Comparison of ENCODE assay signal across 17 cellular contexts in the genomic region with DNA sequence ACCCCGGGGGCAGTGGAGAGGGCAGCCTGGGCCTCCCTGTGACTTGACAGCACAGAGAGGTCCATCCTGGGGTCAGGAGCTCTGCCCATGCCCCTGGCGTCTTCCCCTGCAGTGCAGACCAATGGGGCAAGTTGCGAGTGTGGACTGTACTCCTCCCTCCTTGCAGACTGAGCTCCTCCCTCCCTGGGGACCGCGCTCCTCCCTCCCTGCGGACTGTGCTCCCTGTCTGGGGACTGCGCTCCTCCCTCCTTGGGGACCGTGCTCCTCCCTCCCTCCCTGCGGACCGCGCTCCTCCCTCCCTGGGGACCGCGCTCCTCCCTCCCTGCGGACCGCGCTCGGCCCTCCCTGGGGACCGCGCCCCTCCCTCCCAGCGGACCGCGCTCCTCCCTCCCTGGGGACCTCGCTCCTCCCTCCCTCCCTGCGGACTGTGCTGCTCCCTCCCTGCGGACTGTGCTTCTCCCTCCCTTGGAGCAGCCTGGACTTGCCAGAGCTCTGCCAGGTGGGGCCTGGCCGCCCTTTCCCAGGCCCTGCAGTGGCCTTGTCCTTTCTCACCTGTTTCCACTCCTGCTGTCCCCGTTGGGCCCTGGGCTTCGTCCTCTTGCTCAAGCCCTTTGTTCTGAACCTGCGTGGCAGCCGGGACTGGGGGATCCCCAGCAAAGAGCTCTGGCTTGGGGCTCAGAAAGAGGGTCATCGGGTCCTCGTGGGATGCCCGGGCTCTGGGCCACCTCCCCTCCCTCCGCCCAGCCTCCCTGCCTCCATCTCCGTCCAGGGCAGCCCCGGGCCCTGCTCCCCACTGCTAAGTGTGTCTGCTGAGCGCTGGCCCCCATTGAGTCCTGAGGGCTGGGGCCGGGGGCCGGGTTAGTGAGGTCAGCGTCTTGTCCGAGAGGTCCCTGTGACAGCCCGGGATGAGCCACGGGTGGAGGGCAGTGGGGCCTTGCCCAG. TPM values are rescaled to one million over a fixed set of nuclear protein-coding genes. Genes with fewer than 3 reads are reported as not detected.
DNase-seq lines count a peak whose midpoint lies in the region; ATAC-seq and TF ChIP-seq lines count a peak whose summit lies in the region.
"Had no signal": no experiment of that assay in that cellular context is flagged by ENCODE, and none has a peak within 500 bp of the region (broad histone marks: within the 10 kb centered on the region; RNA-seq: fewer than 3 reads in every experiment).

No MANE protein-coding gene starts in this region.

- no peak overlapping the region for H3K4me2 ChIP-seq in neural progenitor cell

- no peaks in the 10 kb centered on the region for H3F3A ChIP-seq in neural progenitor cell (ENCODE audit: low read depth)

- peaks cover 20% of the 10 kb centered on the region for H4K20me1 ChIP-seq in neural progenitor cell (ENCODE audit: low read depth)

- H3K4me1 ChIP-seq in neural progenitor cell, result no peaks in the 10 kb centered on the region
- H3K4me1 ChIP-seq: left lung had no signal

- no peak overlapping the region for H2AFZ ChIP-seq in neural progenitor cell (replicated peaks)

- H3K9me3 ChIP-seq in neural progenitor cell (ENCODE audit: low read depth), result no peaks in the 10 kb centered on the region
- H3K9me3 ChIP-seq: esophagus muscularis mucosa, left lung, Peyer's patch, upper lobe of left lung had no signal

- H3K9me3 Mint-ChIP-seq in neural progenitor cell, result no peaks in the 10 kb centered on the region
- H3K9me3 Mint-ChIP-seq: CD4-positive, alpha-beta memory T cell; naive thymus-derived CD4-positive, alpha-beta T cell had no signal

- no peaks in the 10 kb centered on the region for H3K79me2 ChIP-seq in neural progenitor cell (ENCODE audit: low read depth)

- H3K27ac Mint-ChIP-seq in neural progenitor cell, result no peak overlapping the region
- H3K27ac Mint-ChIP-seq: CD4-positive, alpha-beta memory T cell; naive thymus-derived CD4-positive, alpha-beta T cell had no signal

- H3K9ac ChIP-seq in neural progenitor cell, result no peak overlapping the region

- H3K27me3 Mint-ChIP-seq in neural progenitor cell (ENCODE audit: insufficient read depth, low read depth), result peaks cover 2% of the 10 kb centered on the region
- H3K27me3 Mint-ChIP-seq: CD4-positive, alpha-beta memory T cell; naive thymus-derived CD4-positive, alpha-beta T cell had no signal

- intact Hi-C loops in dorsolateral prefrontal cortex (cut with DNase I), result no loop called here

- H3K4me1 Mint-ChIP-seq in neural progenitor cell, result peaks cover 2% of the 10 kb centered on the region

- H3K27me3 ChIP-seq in H7 (ENCODE audit: control insufficient read depth, insufficient read depth, low read length), result no peaks in the 10 kb centered on the region
- H3K27me3 ChIP-seq in dorsolateral prefrontal cortex, result no peaks in the 10 kb centered on the region
- no peaks in the 10 kb centered on the region for H3K27me3 ChIP-seq in neural progenitor cell
- H3K27me3 ChIP-seq: esophagus muscularis mucosa, Peyer's patch, upper lobe of left lung had no signal

- no peak overlapping the region for H3K4me3 Mint-ChIP-seq in neural progenitor cell
- H3K4me3 Mint-ChIP-seq: CD4-positive, alpha-beta memory T cell; naive thymus-derived CD4-positive, alpha-beta T cell had no signal

- H3K27ac ChIP-seq in dorsolateral prefrontal cortex (peak overlapping the region; percentile 44 to 100 (median 94)), neural progenitor cell (peak overlapping the region; percentile 13)
- H3K27ac ChIP-seq: esophagus muscularis mucosa, left lung, Peyer's patch, upper lobe of left lung had no signal

- TF ChIP-seq CTCF in dorsolateral prefrontal cortex (IDR thresholded peaks at IDR 0.05 in 54 of 56, conservative IDR thresholded peaks at IDR 0.05 in 2 of 56; ENCODE audit: low read depth in 1 of 56, partially characterized antibody in 56 of 56), result no peak
- TF ChIP-seq CTCF in neural progenitor cell (IDR thresholded peaks at IDR 0.05), result no peak

- no peak for ATAC-seq in HG03097 (IDR thresholded peaks at IDR 0.05; ENCODE audit: low FRiP score, unreplicated experiment)
- ATAC-seq: left lung; naive thymus-derived CD4-positive, alpha-beta T cell had no signal

- DNase-seq in H7 (peak; percentile 82), NCI-H2227 (lab: John Stamatoyannopoulos, UW; ENCODE audit: unreplicated experiment) (peak; percentile 71), dorsolateral prefrontal cortex (peak in 2 of 10 donors; percentile 48 to 59), neural progenitor cell (ENCODE audit: low spot score) (no peak), AG08395 (ENCODE audit: low spot score) (no peak), CD1c-positive myeloid dendritic cell (ENCODE audit: extremely low spot score) (no peak), cerebellar cortex (ENCODE audit: low spot score) (no peak)
- DNase-seq: CD4-positive, alpha-beta memory T cell; cortex of kidney; naive thymus-derived CD4-positive, alpha-beta T cell; NCI-H446; Peyer's patch; T-helper 1 cell had no signal

- H3K4me3 ChIP-seq in H7 (ENCODE audit: insufficient read depth, low read depth, low read length) (no peak overlapping the region; the same call in 1 of the 2 replicates), dorsolateral prefrontal cortex (peak overlapping the region in 3 of 59 donors; percentile 2 to 29 (median 5)), neural progenitor cell (no peak overlapping the region)
- H3K4me3 ChIP-seq: esophagus muscularis mucosa, left lung, Peyer's patch, upper lobe of left lung had no signal

- no peaks in the 10 kb centered on the region; the same call in 1 of the 2 replicates for H3K36me3 ChIP-seq in H7 (replicated peaks; ENCODE audit: control insufficient read depth, insufficient read depth, low read length)
- H3K36me3 ChIP-seq in neural progenitor cell, result no peaks in the 10 kb centered on the region

- H3K36me3 Mint-ChIP-seq in neural progenitor cell, result peaks cover 8% of the 10 kb centered on the region

RNA-seq across cellular contexts. Expression of a gene that starts 6.8 kb away (rescaled TPM):
- total RNA-seq in H7 (2014; rRNA removed; shearing (Covaris generic)), result 12.3 and 31.6 TPM in 2 replicates
- total RNA-seq in dorsolateral prefrontal cortex (10 to 100 TPM; 30.0 to 91.1 (median 47.4) TPM), neural progenitor cell (ENCODE audit: low replicate concordance) (13.8 and 53.7 TPM in 2 replicates)

RNA-seq across cellular contexts. Expression of a gene that starts 10.8 kb away (rescaled TPM):
- 125 and 140 TPM in 2 replicates for total RNA-seq in H7 (2014; rRNA removed; shearing (Covaris generic))
- 100 to 1,000 TPM; 105 to 222 (median 151) TPM for total RNA-seq in dorsolateral prefrontal cortex
- total RNA-seq in neural progenitor cell (ENCODE audit: low replicate concordance), result 15.4 and 69.3 TPM in 2 replicates

RNA-seq across cellular contexts. Expression of a gene that starts 12.9 kb away (rescaled TPM):
- total RNA-seq in H7 (2014; rRNA removed; shearing (Covaris generic)), result 196 and 198 TPM in 2 replicates
- 100 to 1,000 TPM in 3 of 120 experiments, 10 to 100 TPM in 117; 46.4 to 115 (median 70.5) TPM for total RNA-seq in dorsolateral prefrontal cortex
- 107 and 121 TPM in 2 replicates for total RNA-seq in neural progenitor cell (ENCODE audit: low replicate concordance)

RNA-seq across cellular contexts. Expression of a gene that starts 43.7 kb away (rescaled TPM):
- 1,494 and 1,693 TPM in 2 replicates for total RNA-seq in H7 (2014; rRNA removed; shearing (Covaris generic))
- total RNA-seq in dorsolateral prefrontal cortex (100 to 1,000 TPM; 343 to 670 (median 497) TPM), neural progenitor cell (ENCODE audit: low replicate concordance) (1,918 and 2,648 TPM in 2 replicates)

RNA-seq across cellular contexts. Expression of a gene that starts 55.4 kb away (rescaled TPM):
- 0.11 and 0.31 TPM in 2 replicates for total RNA-seq in H7 (2014; rRNA removed; shearing (Covaris generic))
- 100 to 1,000 TPM; 130 to 289 (median 183) TPM for total RNA-seq in dorsolateral prefrontal cortex
- total RNA-seq in neural progenitor cell (ENCODE audit: low replicate concordance), result 1.3 and 12.2 TPM in 2 replicates
- total RNA-seq: CD4-positive, alpha-beta memory T cell had no signal

Comparison
In these comparisons a context has a peak if more than half of its experiments do, and no peak if none do; other contexts are left out.
1. DNase-seq: peak in H7 (single experiment) and NCI-H2227 (single experiment); none in neural progenitor cell (single experiment), AG08395 (single experiment), CD1c-positive myeloid dendritic cell (single experiment) and cerebellar cortex (single experiment).